Comparison of ENCODE assay signal across 24 cellular contexts in genomic region chr5:135484563-135485157, GRCh38. TPM values are rescaled to one million over a fixed set of nuclear protein-coding genes. Genes with fewer than 3 reads are reported as not detected.
DNase-seq lines count a peak whose midpoint lies in the region; ATAC-seq and TF ChIP-seq lines count a peak whose summit lies in the region.
"Had no signal": no experiment of that assay in that cellular context is flagged by ENCODE, and none has a peak within 500 bp of the region (broad histone marks: within the 10 kb centered on the region; RNA-seq: fewer than 3 reads in every experiment).

No MANE protein-coding gene starts in this region.

- intact Hi-C loops in lower lobe of right lung (cut with DNase I) = no loop called here

- peaks cover 0 to 1% (median 0%) of the 10 kb centered on the region in 3 donors for H3K36me3 Mint-ChIP-seq in CD8-positive, alpha-beta memory T cell

- H3K4me3 ChIP-seq in lower lobe of right lung = no peak overlapping the region
- H3K4me3 ChIP-seq in CD8-positive, alpha-beta memory T cell (ENCODE audit: low read length) = no peak overlapping the region
- H3K4me3 ChIP-seq: adrenal gland, coronary artery, heart right ventricle, left ventricle myocardium inferior, thoracic aorta had no signal

- peaks cover 66% of the 10 kb centered on the region for H3K27me3 ChIP-seq in lower lobe of right lung (ENCODE audit: low read depth)
- peaks cover 20% of the 10 kb centered on the region for H3K27me3 ChIP-seq in CD8-positive, alpha-beta memory T cell (ENCODE audit: insufficient read depth, low read length, poor library complexity, severe bottlenecking)

- DNase-seq in NCI-H748 (lab: John Stamatoyannopoulos, UW; ENCODE audit: unreplicated experiment) = peak; percentile 17
- no peak for DNase-seq in NCI-H748 treated with DMSO at 0.1 percent for 48 hours (lab: John Stamatoyannopoulos, UW)
- DNase-seq in NCI-H1436 treated with DMSO at 0.1 percent for 48 hours (lab: John Stamatoyannopoulos, UW) = peak; percentile 44
- DNase-seq in NCI-H510A treated with DMSO at 0.1 percent for 48 hours (lab: John Stamatoyannopoulos, UW) = peak; percentile 82
- DNase-seq in lower lobe of right lung = no peak
- DNase-seq in CD8-positive, alpha-beta memory T cell = no peak
- DNase-seq in dedifferentiated amniotic fluid mesenchymal stem cell (ENCODE audit: extremely low spot score) = no peak
- no peak for DNase-seq in activated CD8-positive, alpha-beta memory T cell treated with anti-CD3 and anti-CD28 coated beads for 24 hours
- DNase-seq: activated CD4-positive, alpha-beta T cell treated with anti-CD3 and anti-CD28 coated beads for 36 hours; activated gamma-delta T cell; adrenal gland; GDM1; heart right ventricle; IMR-90; left ventricle myocardium inferior; NCI-H2171; nephron progenitor cell had no signal

- no peaks in the 10 kb centered on the region for H3K9me3 ChIP-seq in lower lobe of right lung
- no peaks in the 10 kb centered on the region for H3K9me3 ChIP-seq in CD8-positive, alpha-beta memory T cell (ENCODE audit: low read length)
- H3K9me3 ChIP-seq: adrenal gland, heart right ventricle, left ventricle myocardium inferior, thoracic aorta had no signal

- CTCF ChIA-PET in CD8-positive, alpha-beta memory T cell (lab: Charles Lee) = no interaction called here

- H3K27me3 Mint-ChIP-seq in CD8-positive, alpha-beta memory T cell = peaks cover 28 to 61% of the 10 kb centered on the region in 2 donors

- H3K36me3 ChIP-seq in lower lobe of right lung = no peaks in the 10 kb centered on the region
- H3K36me3 ChIP-seq in CD8-positive, alpha-beta memory T cell (ENCODE audit: insufficient read depth, low read length) = no peaks in the 10 kb centered on the region
- H3K36me3 ChIP-seq: adrenal gland, heart right ventricle, left ventricle myocardium inferior, thoracic aorta had no signal

- ATAC-seq in lower lobe of right lung = peak; percentile 50 to 68
- ATAC-seq: activated CD4-positive, alpha-beta T cell treated with anti-CD3 and anti-CD28 coated beads for 36 hours; heart right ventricle had no signal

- H3K4me1 ChIP-seq in lower lobe of right lung = peaks cover 13% of the 10 kb centered on the region
- H3K4me1 ChIP-seq in CD8-positive, alpha-beta memory T cell (ENCODE audit: insufficient read depth, low read length) = no peaks in the 10 kb centered on the region

- H3K4me1 Mint-ChIP-seq in CD8-positive, alpha-beta memory T cell = peaks cover 2 to 8% (median 4%) of the 10 kb centered on the region in 3 donors

- TF ChIP-seq CTCF in lower lobe of right lung (IDR thresholded peaks at IDR 0.05) = no peak

- POLR2A ChIA-PET in CD8-positive, alpha-beta memory T cell (lab: Charles Lee) = no interaction called here

- H3K9me3 Mint-ChIP-seq in CD8-positive, alpha-beta memory T cell = peaks cover 0 to 1% (median 0%) of the 10 kb centered on the region in 5 donors
- H3K9me3 Mint-ChIP-seq: nephron progenitor cell had no signal

- H3K4me3 Mint-ChIP-seq in CD8-positive, alpha-beta memory T cell = no peak overlapping the region
- H3K4me3 Mint-ChIP-seq: activated CD4-positive, alpha-beta T cell treated with anti-CD3 and anti-CD28 coated beads for 36 hours; nephron progenitor cell had no signal

- no peak overlapping the region for H3K27ac Mint-ChIP-seq in CD8-positive, alpha-beta memory T cell
- H3K27ac Mint-ChIP-seq: activated CD4-positive, alpha-beta T cell treated with anti-CD3 and anti-CD28 coated beads for 36 hours had no signal

- no peak overlapping the region for H3K27ac ChIP-seq in lower lobe of right lung
- no peak overlapping the region for H3K27ac ChIP-seq in CD8-positive, alpha-beta memory T cell (ENCODE audit: low read depth, low read length)
- H3K27ac ChIP-seq: adrenal gland, coronary artery, heart right ventricle, HL-60, left ventricle myocardium inferior, thoracic aorta had no signal

RNA-seq across cellular contexts. Expression of gene TIFAB, which starts 32.5 kb away (rescaled TPM):
- 0.30 TPM for total RNA-seq in lower lobe of right lung
- total RNA-seq in CD8-positive, alpha-beta memory T cell = not detected
- not detected for polyA plus RNA-seq in CD8-positive, alpha-beta memory T cell
- total RNA-seq: A673; activated CD4-positive, alpha-beta T cell treated with anti-CD3 and anti-CD28 coated beads for 36 hours; adrenal gland; IMR-90; left ventricle myocardium inferior; MCF 10A; thoracic aorta had no signal
- polyA plus RNA-seq: BJ, IMR-90 had no signal

RNA-seq across cellular contexts. Expression of gene DCANP1, which starts 37.5 kb away (rescaled TPM):
- not detected for total RNA-seq in lower lobe of right lung
- total RNA-seq in CD8-positive, alpha-beta memory T cell = not detected
- polyA plus RNA-seq in CD8-positive, alpha-beta memory T cell = not detected
- total RNA-seq: A673; activated CD4-positive, alpha-beta T cell treated with anti-CD3 and anti-CD28 coated beads for 36 hours; adrenal gland; heart right ventricle; IMR-90; left ventricle myocardium inferior; MCF 10A; thoracic aorta had no signal
- polyA plus RNA-seq: BJ, heart right ventricle, IMR-90 had no signal

RNA-seq across cellular contexts. Expression of gene NEUROG1, which starts 51.1 kb away (rescaled TPM):
- not detected for total RNA-seq in lower lobe of right lung
- not detected for total RNA-seq in CD8-positive, alpha-beta memory T cell
- not detected for polyA plus RNA-seq in CD8-positive, alpha-beta memory T cell
- total RNA-seq: A673; activated CD4-positive, alpha-beta T cell treated with anti-CD3 and anti-CD28 coated beads for 36 hours; adrenal gland; heart right ventricle; IMR-90; left ventricle myocardium inferior; MCF 10A; mononuclear cell; thoracic aorta had no signal
- polyA plus RNA-seq: adrenal gland, BJ, heart right ventricle, IMR-90 had no signal

Comparison
In these comparisons a context has a peak if more than half of its experiments do, and no peak if none do; other contexts are left out.
1. DNase-seq: peak in NCI-H748 (single experiment), NCI-H1436 treated with DMSO at 0.1 percent for 48 hours (single experiment) and NCI-H510A treated with DMSO at 0.1 percent for 48 hours (single experiment); none in NCI-H748 treated with DMSO at 0.1 percent for 48 hours (single experiment), lower lobe of right lung (single experiment), CD8-positive, alpha-beta memory T cell (0 of 5), dedifferentiated amniotic fluid mesenchymal stem cell (single experiment) and activated CD8-positive, alpha-beta memory T cell treated with anti-CD3 and anti-CD28 coated beads for 24 hours (single experiment).